27 cellular contexts compared by ENCODE assay signal in the genomic region with DNA sequence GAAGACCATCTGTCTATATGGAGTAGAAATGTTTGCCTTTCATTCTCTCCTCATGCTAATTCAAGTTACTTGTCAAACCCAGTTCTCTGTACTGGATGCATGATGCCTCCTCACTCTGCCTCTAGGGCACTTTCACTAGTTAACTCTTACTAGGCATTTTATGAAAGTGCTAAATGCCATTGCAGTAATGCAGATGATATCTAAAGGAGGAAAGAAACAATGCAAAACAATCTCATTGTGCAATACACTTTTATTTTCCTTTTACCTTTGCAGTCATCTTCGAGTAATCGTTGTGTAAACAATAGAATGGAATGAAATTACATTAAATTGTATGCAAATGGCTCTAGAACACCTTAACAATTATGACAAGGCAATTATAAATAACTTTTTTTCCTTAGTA.
"Had no signal": no experiment of that assay in that cellular context is flagged by ENCODE, and none has a peak within 500 bp of the region (broad histone marks: within the 10 kb centered on the region; RNA-seq: fewer than 3 reads in every experiment).

No MANE protein-coding gene starts in this region.

- H3K9me3 ChIP-seq: ascending aorta, Peyer's patch had no signal

- H3K4me1 ChIP-seq: ascending aorta, Peyer's patch had no signal

- H3K36me3 ChIP-seq: ascending aorta, Peyer's patch, WERI-Rb-1 had no signal

- H3K4me3 ChIP-seq: ascending aorta, Peyer's patch had no signal

- ATAC-seq: activated CD8-positive, alpha-beta T cell treated with anti-CD3 and anti-CD28 coated beads for 36 hours had no signal

- H3K27ac ChIP-seq: ascending aorta, Peyer's patch, WERI-Rb-1 had no signal

- DNase-seq: activated CD4-positive, alpha-beta T cell treated with anti-CD3 and anti-CD28 coated beads, Interleukin-2, amount 10 ng/mL, durations not matched to agents 24 days and 14 days; activated CD4-positive, alpha-beta T cell treated with anti-CD3 and anti-CD28 coated beads, Interleukin-2, amount 50 U/mL, for 4 hours; activated CD8-positive, alpha-beta T cell treated with anti-CD3 and anti-CD28 coated beads for 36 hours; activated gamma-delta T cell; activated naive CD4-positive, alpha-beta T cell treated with Interleukin-2 at 50 U/mL for 16 hours; activated naive CD8-positive, alpha-beta T cell treated with anti-CD3 and anti-CD28 coated beads, Interleukin-2, amount 10 ng/mL, durations not matched to agents 7 days and 5 days; activated T-cell treated with anti-CD3 and anti-CD28 coated beads, Interleukin-2, amount 50 U/mL, for 1 hour; amygdala; caudate nucleus; cerebellar nuclear complex; Kasumi-1; KG1; MM.1S; MV-4-11; NCI-H1092; NCI-H1436 treated with DMSO at 0.1 percent for 48 hours; NCI-H1694 treated with DMSO at 0.1 percent for 48 hours; NCI-H2029; NCI-H345; NCI-H524 treated with DMSO at 0.1 percent for 48 hours; NCI-H748 treated with DMSO at 0.1 percent for 48 hours; OCI-M1; Peyer's patch; RPMI8226; T1000; WERI-Rb-1 had no signal

- H3K27me3 ChIP-seq: ascending aorta, Peyer's patch had no signal
